Comparison of ENCODE assay signal across 8 cellular contexts in the genomic region with DNA sequence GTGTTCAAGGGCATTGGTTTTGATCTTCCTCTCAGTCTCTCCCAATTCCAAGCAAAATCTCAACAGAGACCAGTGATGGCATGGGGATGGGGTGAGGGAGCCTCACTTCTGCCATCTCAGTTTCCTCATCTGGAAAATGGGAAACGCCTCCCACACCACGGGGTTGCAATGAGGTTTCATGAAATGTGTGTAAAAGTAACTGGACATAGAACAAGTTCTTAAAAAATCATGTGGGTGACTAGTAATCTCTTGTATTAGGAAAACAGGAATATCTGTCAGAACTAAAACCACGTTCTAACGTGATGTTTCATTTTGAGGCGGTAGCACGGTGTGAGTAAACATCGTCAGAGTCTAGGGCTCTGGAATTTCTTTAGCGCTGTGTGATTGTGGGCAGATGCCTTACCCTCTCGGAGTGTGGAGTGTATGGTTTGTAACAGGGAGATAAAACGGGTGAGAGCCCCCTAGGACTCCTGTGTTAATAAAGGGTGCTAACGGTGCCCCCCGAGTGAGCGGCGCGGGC. TPM values are rescaled to one million over a fixed set of nuclear protein-coding genes. Genes with fewer than 3 reads are reported as not detected.
DNase-seq lines count a peak whose midpoint lies in the region; ATAC-seq and TF ChIP-seq lines count a peak whose summit lies in the region.

No MANE protein-coding gene starts in this region.

- H3K79me2 ChIP-seq in PC-3 (ENCODE audit: low read length) (peaks cover 9% of the 10 kb centered on the region), parathyroid adenoma (no peaks in the 10 kb centered on the region)

- no peak overlapping the region for H3K9ac ChIP-seq in PC-3 (ENCODE audit: low read length)
- H3K9ac ChIP-seq in parathyroid adenoma: no peak overlapping the region

- no TSS peak for BruUV-seq in PC-3 (replicated peaks; lab: Mats Ljungman, UMichigan)

- H3K4me3 ChIP-seq in HEK293 (ENCODE audit: low read depth, low read length): peak overlapping the region; percentile 74
- H3K4me3 ChIP-seq in PC-3 (ENCODE audit: low read length): peak overlapping the region; percentile 68
- H3K4me3 ChIP-seq in epithelial cell of proximal tubule (ENCODE audit: low read depth, low read length): peak overlapping the region; percentile 79
- H3K4me3 ChIP-seq in parathyroid adenoma (ENCODE audit: low read depth, low read length): peak overlapping the region; percentile 48

- no peak overlapping the region; the same call in 1 of the 2 replicates for H3K27ac ChIP-seq in HEK293 (ENCODE audit: extremely low read depth, low read depth, low read length)
- no peak overlapping the region for H3K27ac ChIP-seq in PC-3 (ENCODE audit: low read length)
- H3K27ac ChIP-seq in parathyroid adenoma: peak overlapping the region; percentile 47

- H3K9me2 ChIP-seq in PC-3 (replicated peaks; ENCODE audit: low read length): no peaks in the 10 kb centered on the region

- H3K36me3 ChIP-seq in HEK293 (ENCODE audit: control insufficient read depth in 2 of 2, insufficient read depth in 1 of 2, low read length in 2 of 2) (no peaks in the 10 kb centered on the region), PC-3 (ENCODE audit: low read depth, low read length) (no peaks in the 10 kb centered on the region), parathyroid adenoma (ENCODE audit: control insufficient read depth, insufficient read depth, low read length) (no peaks in the 10 kb centered on the region)

- no peak for TF ChIP-seq CTCF in HEK293 (tag by site-specific recombination; IDR thresholded peaks at IDR 0.05)
- no peak for TF ChIP-seq CTCF in PC-3 (conservative IDR thresholded peaks at IDR 0.05; ENCODE audit: low read depth, low read length)
- no peak for TF ChIP-seq CTCF in epithelial cell of proximal tubule (conservative IDR thresholded peaks at IDR 0.05; ENCODE audit: low read depth, low read length)
- TF ChIP-seq CTCF in parathyroid adenoma (IDR thresholded peaks at IDR 0.05): no peak

- DNase-seq in PC-3 (no peak), epithelial cell of proximal tubule (ENCODE audit: low read depth) (no peak), epidermal melanocyte (ENCODE audit: insufficient read length, low spot score) (no peak), HuH-7 (ENCODE audit: low spot score) (no peak)

- H3K4me1 ChIP-seq in HEK293 (ENCODE audit: control insufficient read depth, insufficient read depth, low read length) (no peaks in the 10 kb centered on the region), PC-3 (ENCODE audit: insufficient read depth, low read length) (peaks cover 9% of the 10 kb centered on the region; the same call in 1 of the 2 replicates), parathyroid adenoma (no peaks in the 10 kb centered on the region)

- H2AFZ ChIP-seq in PC-3 (ENCODE audit: low read length): peak overlapping the region; percentile 80
- peak overlapping the region; percentile 80 for H2AFZ ChIP-seq in parathyroid adenoma

- CTCF ChIA-PET in HEK293 (lab: Yijun Ruan, JAX): interaction anchor here (0.5 to 1.5 kb wide), 5 partner anchors 177 to 989 kb away, joined by 3 to 6 read pairs (median 3); no protein-coding TSS in a partner anchor
- CTCF ChIA-PET in PC-3 (lab: Charles Lee): interaction anchor here (0.6 kb wide), 1 partner anchor 224 kb away, joined by 3 read pairs; no protein-coding TSS in a partner anchor

- intact Hi-C loops in PC-3 (cut with micrococcal nuclease): loop anchor here (2.0 kb wide), 1 partner anchor 167 kb away; a partner anchor contains a TSS

- no peak for TF ChIP-seq POLR2A in GM18505 (IDR thresholded peaks at IDR 0.05; ENCODE audit: borderline replicate concordance, extremely low read depth, insufficient read depth, insufficient read length)

- no peaks in the 10 kb centered on the region for H3F3A ChIP-seq in PC-3 (ENCODE audit: low read length, unreplicated experiment)

- H3K9me3 ChIP-seq in HEK293 (ENCODE audit: control insufficient read depth, insufficient read depth, low read depth, low read length) (no peaks in the 10 kb centered on the region), PC-3 (ENCODE audit: low read length) (no peaks in the 10 kb centered on the region), parathyroid adenoma (ENCODE audit: control insufficient read depth, low read length) (no peaks in the 10 kb centered on the region)

- H3K4me2 ChIP-seq in PC-3 (ENCODE audit: low read length): peak overlapping the region; percentile 75
- H3K4me2 ChIP-seq in parathyroid adenoma (ENCODE audit: low read length): peak overlapping the region; percentile 64

- no peaks in the 10 kb centered on the region for H4K20me1 ChIP-seq in PC-3 (ENCODE audit: low read length)

- ATAC-seq in GM18505 (IDR thresholded peaks at IDR 0.05; ENCODE audit: unreplicated experiment) (peak; percentile 33), PC-3 (peak; percentile 50), GM21515 (IDR thresholded peaks at IDR 0.05; ENCODE audit: unreplicated experiment) (no peak)

- POLR2A ChIA-PET in HEK293 (lab: Yijun Ruan, JAX): interaction anchor here (0.6 to 2.2 kb wide), 8 partner anchors 11 to 213 kb away, joined by 3 to 9 read pairs (median 5); a partner anchor contains a TSS
- POLR2A ChIA-PET in PC-3 (lab: Charles Lee; ENCODE audit: unreplicated experiment): interaction anchor here (0.7 kb wide), 1 partner anchor 292 kb away, joined by 5 read pairs; no protein-coding TSS in a partner anchor

- H3K27me3 ChIP-seq in PC-3 (ENCODE audit: low read length): no peaks in the 10 kb centered on the region
- H3K27me3 ChIP-seq in parathyroid adenoma (ENCODE audit: control insufficient read depth, insufficient read depth, low read length): no peaks in the 10 kb centered on the region

TF ChIP-seq in HEK293, 187 proteins besides CTCF, POLR2A, EP300 and RAD21:
- TF ChIP-seq ZNF335 (tag by site-specific recombination; conservative IDR thresholded peaks at IDR 0.05): peak; percentile 54; the same call in 1 of the 2 replicates
- peak; percentile 51; the same call in 1 of the 2 replicates for TF ChIP-seq ZNF24 (tag by site-specific recombination; IDR thresholded peaks at IDR 0.05)
- TF ChIP-seq ZNF629 (tag by site-specific recombination; IDR thresholded peaks at IDR 0.05): 0 out of 2 replicates have a peak, but pooled peaks have one; percentile 31
- TF ChIP-seq ZNF768 (tag by site-specific recombination; IDR thresholded peaks at IDR 0.05): peak; percentile 98
- TF ChIP-seq ZNF501 (tag by site-specific recombination; IDR thresholded peaks at IDR 0.05): peak; percentile 65; the same call in 1 of the 2 replicates
- peak; percentile 23; the same call in 1 of the 2 replicates for TF ChIP-seq ZSCAN30 (tag by site-specific recombination; IDR thresholded peaks at IDR 0.05)
- no peak for TF ChIP-seq FEZF1 (tag by site-specific recombination; IDR thresholded peaks at IDR 0.05)
- 0 out of 2 replicates have a peak, but pooled peaks have one; percentile 28 for TF ChIP-seq SP3 (tag by site-specific recombination; IDR thresholded peaks at IDR 0.05)
- no peak for TF ChIP-seq MEIS1 (CRISPR knock-in tag; IDR thresholded peaks at IDR 0.05; ENCODE audit: borderline replicate concordance)
- 0 out of 2 replicates have a peak, but pooled peaks have one; percentile 13 for TF ChIP-seq ZNF660 (tag by site-specific recombination; IDR thresholded peaks at IDR 0.05)
- TF ChIP-seq ZNF610 (tag by site-specific recombination; IDR thresholded peaks at IDR 0.05; ENCODE audit: borderline replicate concordance): peak; percentile 56; the same call in 1 of the 2 replicates

RNA-seq across cellular contexts. Expression of a gene that starts 55.5 kb away (rescaled TPM):
- total RNA-seq in PC-3 (2014; rRNA removed): 3.0 and 7.3 TPM in 2 replicates
- 6.9 and 14.3 TPM in 2 replicates for total RNA-seq in epithelial cell of proximal tubule
